Comparison of ENCODE assay signal across 11 cellular contexts in genomic region chr14:77045570-77045890, GRCh38. TPM values are rescaled to one million over a fixed set of nuclear protein-coding genes. Genes with fewer than 3 reads are reported as not detected.
DNase-seq lines count a peak whose midpoint lies in the region; ATAC-seq, FAIRE-seq and TF ChIP-seq lines count a peak whose summit lies in the region.
"Had no signal": no experiment of that assay in that cellular context is flagged by ENCODE, and none has a peak within 500 bp of the region (broad histone marks: within the 10 kb centered on the region; RNA-seq: fewer than 3 reads in every experiment).

No MANE protein-coding gene starts in this region.

- H3K9me3 ChIP-seq in Peyer's patch: no peaks in the 10 kb centered on the region
- no peaks in the 10 kb centered on the region for H3K9me3 ChIP-seq in esophagus (ENCODE audit: control insufficient read depth in 2 of 2, insufficient read depth in 1 of 2, low read depth in 1 of 2, low read length in 1 of 2)
- no peaks in the 10 kb centered on the region for H3K9me3 ChIP-seq in muscle layer of colon (ENCODE audit: low read length)

- H3K4me3 Mint-ChIP-seq in type B pancreatic cell: peak overlapping the region; percentile 54
- H3K4me3 Mint-ChIP-seq: T-helper 1 cell treated with Interleukin-12 subunit alpha and Interleukin-12 subunit beta and Interleukin-4 antibody, amounts not matched to agents 30 μg/mL and 1 μg/mL, for 36 hours had no signal

- no peaks in the 10 kb centered on the region for H3K36me3 Mint-ChIP-seq in type B pancreatic cell

- peaks cover 0 to 65% (median 32%) of the 10 kb centered on the region in 4 donors for H3K4me1 ChIP-seq in Peyer's patch
- H3K4me1 ChIP-seq in esophagus (ENCODE audit: control insufficient read depth in 2 of 2, insufficient read depth in 2 of 2, low read length in 1 of 2): peaks cover 0 to 17% of the 10 kb centered on the region in 2 donors
- peaks cover 61% of the 10 kb centered on the region for H3K4me1 ChIP-seq in muscle layer of colon (ENCODE audit: insufficient read depth, low read length)

- WGBS in esophagus, 2 donors: 23 to 26% methylated on average over 3 of the region's 3 CpGs

- H3K27me3 ChIP-seq in Peyer's patch: no peaks in the 10 kb centered on the region
- no peaks in the 10 kb centered on the region for H3K27me3 ChIP-seq in esophagus (ENCODE audit: control insufficient read depth in 1 of 2, insufficient read depth in 2 of 2, low read length in 2 of 2)
- no peaks in the 10 kb centered on the region for H3K27me3 ChIP-seq in muscle layer of colon (ENCODE audit: control insufficient read depth in 1 of 2, insufficient read depth in 2 of 2, low read length in 2 of 2)

- H3K36me3 ChIP-seq in Peyer's patch: no peaks in the 10 kb centered on the region
- H3K36me3 ChIP-seq in esophagus (ENCODE audit: control insufficient read depth in 2 of 2, insufficient read depth in 2 of 2, low read length in 1 of 2): no peaks in the 10 kb centered on the region
- H3K36me3 ChIP-seq in muscle layer of colon (ENCODE audit: insufficient read depth, low read length): no peaks in the 10 kb centered on the region

- peak overlapping the region; percentile 86 to 91 (median 90) for H3K27ac ChIP-seq in Peyer's patch
- peak overlapping the region; percentile 62 to 75 for H3K27ac ChIP-seq in esophagus (ENCODE audit: low read depth in 2 of 2, low read length in 1 of 2)
- peak overlapping the region; percentile 99 for H3K27ac ChIP-seq in muscle layer of colon (ENCODE audit: low read depth, low read length)

- no peak for ATAC-seq in GM18520 (IDR thresholded peaks at IDR 0.05; ENCODE audit: unreplicated experiment)

- DNase-seq in Peyer's patch: no peak
- DNase-seq in type B pancreatic cell (ENCODE audit: extremely low spot score, unreplicated experiment): no peak
- no peak for DNase-seq in RCC 7860 (ENCODE audit: low spot score)
- DNase-seq in cerebellar cortex (ENCODE audit: low spot score): no peak
- DNase-seq in Ammon's horn (ENCODE audit: low spot score): no peak
- DNase-seq: cerebellar nuclear complex, NCI-H774 had no signal

- no peak for FAIRE-seq in RCC 7860 (lab: Jason Lieb, UNC)

- H3K9me3 Mint-ChIP-seq in type B pancreatic cell: no peaks in the 10 kb centered on the region
- H3K9me3 Mint-ChIP-seq: T-helper 1 cell treated with Interleukin-12 subunit alpha and Interleukin-12 subunit beta and Interleukin-4 antibody, amounts not matched to agents 30 μg/mL and 1 μg/mL, for 36 hours had no signal

- H3K4me3 ChIP-seq in Peyer's patch (no peak overlapping the region), esophagus (ENCODE audit: low read depth in 1 of 2, low read length in 2 of 2) (no peak overlapping the region), muscle layer of colon (ENCODE audit: low read depth in 1 of 2, low read length in 2 of 2) (no peak overlapping the region)

- H3K27ac Mint-ChIP-seq in type B pancreatic cell: peak overlapping the region; percentile 66
- H3K27ac Mint-ChIP-seq: T-helper 1 cell treated with Interleukin-12 subunit alpha and Interleukin-12 subunit beta and Interleukin-4 antibody, amounts not matched to agents 30 μg/mL and 1 μg/mL, for 36 hours had no signal

- no peak overlapping the region for H3K9ac ChIP-seq in muscle layer of colon (ENCODE audit: low read length)

- H3K4me1 Mint-ChIP-seq in type B pancreatic cell (ENCODE audit: unreplicated experiment): peaks cover 68% of the 10 kb centered on the region

- H3K27me3 Mint-ChIP-seq in type B pancreatic cell: no peaks in the 10 kb centered on the region

- no peak for TF ChIP-seq POLR2A in Peyer's patch (IDR thresholded peaks at IDR 0.05)

- TF ChIP-seq CTCF in Peyer's patch (IDR thresholded peaks at IDR 0.05) (no peak), type B pancreatic cell (conservative IDR thresholded peaks at IDR 0.05) (no peak)

RNA-seq across cellular contexts. Expression of gene IRF2BPL, which starts 17.0 kb away (rescaled TPM):
- total RNA-seq in Peyer's patch: 10 to 100 TPM; 10.3 to 20.6 (median 16.4) TPM
- polyA plus RNA-seq in esophagus: 1 to 10 TPM; 3.5 to 9.5 TPM
- 59.7 and 116 TPM in 2 replicates for total RNA-seq in type B pancreatic cell (ENCODE audit: low replicate concordance)

RNA-seq across cellular contexts. Expression of gene CIPC, which starts 52.5 kb away (rescaled TPM):
- 10 to 100 TPM; 22.3 to 66.7 (median 52.1) TPM for total RNA-seq in Peyer's patch
- polyA plus RNA-seq in esophagus: 10 to 100 TPM in 1 of 2 donors, 1 to 10 TPM in 1; 9.3 to 12.0 TPM
- 27.2 and 34.0 TPM in 2 replicates for total RNA-seq in type B pancreatic cell (ENCODE audit: low replicate concordance)
